In the genomic region with DNA sequence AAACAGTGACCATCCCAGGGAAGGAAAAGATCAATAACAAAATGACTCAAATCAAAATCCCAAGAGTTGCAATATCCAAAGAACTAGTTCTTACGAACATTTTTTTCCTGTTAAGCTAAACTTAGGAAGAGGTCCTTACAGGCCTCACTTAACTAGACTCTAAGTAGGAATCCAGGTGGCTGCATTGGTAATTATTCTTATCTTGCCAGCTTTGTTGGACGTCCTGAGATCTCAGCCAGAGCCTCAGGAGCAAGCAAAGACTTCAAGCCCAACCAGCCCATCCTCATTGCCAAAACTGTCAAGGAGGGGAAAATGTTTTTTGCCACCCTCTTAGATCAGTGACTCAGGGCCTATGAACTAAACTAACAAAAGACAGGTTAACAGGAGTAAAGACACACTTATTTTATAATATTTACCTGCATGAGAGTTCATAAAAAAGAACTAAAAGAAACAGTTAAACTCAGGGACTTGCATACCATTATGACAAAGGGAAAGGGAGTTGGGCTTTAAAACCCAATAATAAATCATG, we compare ENCODE assay signal across 23 cellular contexts. TPM values are rescaled to one million over a fixed set of nuclear protein-coding genes. Genes with fewer than 3 reads are reported as not detected.
"Had no signal": no experiment of that assay in that cellular context is flagged by ENCODE, and none has a peak within 500 bp of the region (broad histone marks: within the 10 kb centered on the region; RNA-seq: fewer than 3 reads in every experiment).

No MANE protein-coding gene starts in this region.

- ATAC-seq: naive thymus-derived CD4-positive, alpha-beta T cell; sciatic nerve; stimulated activated naive CD8-positive, alpha-beta T cell treated with anti-CD3 and anti-CD28 coated beads, Interleukin-15, amount 100 ng/mL, for 72 hours had no signal

- H3K36me3 ChIP-seq: esophagus muscularis mucosa, gastrocnemius medialis, heart right ventricle, left lung, lower lobe of right lung, ovary, prostate gland, thoracic aorta, uterus had no signal

- H3K27me3 Mint-ChIP-seq: stimulated activated naive CD8-positive, alpha-beta T cell treated with anti-CD3 and anti-CD28 coated beads, Interleukin-15, amount 100 ng/mL, for 72 hours had no signal

- H3K27me3 ChIP-seq: esophagus muscularis mucosa, gastrocnemius medialis, heart right ventricle, left lung, ovary, uterus had no signal

- H3K27ac ChIP-seq: esophagus muscularis mucosa, gastrocnemius medialis, left lung, lower lobe of right lung, ovary, prostate gland, thoracic aorta, uterus had no signal

- H3K4me3 Mint-ChIP-seq: central memory CD8-positive, alpha-beta T cell; naive thymus-derived CD4-positive, alpha-beta T cell; neural crest cell; stimulated activated naive B cell treated with anti-CD40 and anti-IgM and Interleukin-4, amounts not matched to agents 10 μg/mL and 1 μg/mL and 100 μg/mL, for 72 hours; stimulated activated naive CD8-positive, alpha-beta T cell treated with anti-CD3 and anti-CD28 coated beads, Interleukin-15, amount 100 ng/mL, for 72 hours had no signal

- H3K4me1 ChIP-seq: gastrocnemius medialis, left lung, lower lobe of right lung, prostate gland had no signal

- H3K36me3 Mint-ChIP-seq: stimulated activated naive B cell treated with anti-CD40 and anti-IgM and Interleukin-4, amounts not matched to agents 10 μg/mL and 1 μg/mL and 100 μg/mL, for 72 hours had no signal

- H3K9me3 ChIP-seq: esophagus muscularis mucosa, gastrocnemius medialis, heart right ventricle, left lung, lower lobe of right lung, ovary, prostate gland, thoracic aorta, uterus had no signal

- H3K4me1 Mint-ChIP-seq: central memory CD8-positive, alpha-beta T cell; naive thymus-derived CD4-positive, alpha-beta T cell; neural crest cell; stimulated activated naive CD8-positive, alpha-beta T cell treated with anti-CD3 and anti-CD28 coated beads, Interleukin-15, amount 100 ng/mL, for 72 hours had no signal

- H3K27ac Mint-ChIP-seq: stimulated activated naive B cell treated with anti-CD40 and anti-IgM and Interleukin-4, amounts not matched to agents 10 μg/mL and 1 μg/mL and 100 μg/mL, for 72 hours; stimulated activated naive CD8-positive, alpha-beta T cell treated with anti-CD3 and anti-CD28 coated beads, Interleukin-15, amount 100 ng/mL, for 72 hours had no signal

- H3K4me3 ChIP-seq: esophagus muscularis mucosa, gastrocnemius medialis, heart right ventricle, left lung, lower lobe of right lung, ovary, prostate gland, thoracic aorta, uterus had no signal

- H3K9me3 Mint-ChIP-seq: neural crest cell; stimulated activated naive B cell treated with anti-CD40 and anti-IgM and Interleukin-4, amounts not matched to agents 10 μg/mL and 1 μg/mL and 100 μg/mL, for 72 hours; stimulated activated naive CD8-positive, alpha-beta T cell treated with anti-CD3 and anti-CD28 coated beads, Interleukin-15, amount 100 ng/mL, for 72 hours had no signal

- DNase-seq: effector memory CD4-positive, alpha-beta T cell; gastrocnemius medialis; left lung; lower lobe of right lung; mesenchymal stem cell; naive thymus-derived CD4-positive, alpha-beta T cell; nucleus accumbens; retina; stimulated activated CD4-positive, alpha-beta T cell treated with anti-CD3 and anti-CD28 coated beads, Interleukin-2, amount 100 ng/mL, for 24 hours; stimulated activated CD4-positive, alpha-beta T cell treated with anti-CD3 and anti-CD28 coated beads, Interleukin-4, amount 100 ng/mL, for 4 hours; stimulated activated naive CD8-positive, alpha-beta T cell treated with anti-CD3 and anti-CD28 coated beads, Interleukin-15, amount 100 ng/mL, for 72 hours; substantia nigra; trophoblast cell; uterus had no signal

RNA-seq across cellular contexts. Expression of gene PPP1R9A, which starts 18.3 kb away (rescaled TPM):
- polyA plus RNA-seq: naive thymus-derived CD4-positive, alpha-beta T cell had no signal
